ENCODE assay signal across 8 cellular contexts in genomic region chr1:203172184-203173115, GRCh38. TPM values are rescaled to one million over a fixed set of nuclear protein-coding genes. Genes with fewer than 3 reads are reported as not detected.
DNase-seq lines count a peak whose midpoint lies in the region; ATAC-seq and TF ChIP-seq lines count a peak whose summit lies in the region.

No MANE protein-coding gene starts in this region.

- in situ Hi-C loops in astrocyte of the spinal cord (cut with HindIII; ENCODE audit: low sequenced_read_pairs), result no loop called here

- DNase-seq in DMS53 (lab: John Stamatoyannopoulos, UW) (peak; percentile 90), HuH-7 (ENCODE audit: low spot score) (peak; percentile 85), SK-N-DZ (ENCODE audit: low spot score) (peak; percentile 22), astrocyte of the spinal cord (ENCODE audit: low read depth, low spot score) (peak; percentile 37), hypothalamus (lab: John Stamatoyannopoulos, UW) (peak in 39 of 51 donors; percentile 22 to 78 (median 51))
- DNase-seq in stimulated activated CD4-positive, alpha-beta T cell treated with anti-CD3 and anti-CD28 coated beads, Interleukin-1b, Interleukin-23, amount 100 ng/mL, for 24 hours (ENCODE audit: low read depth in 4 of 4, low spot score in 1 of 4), result peak in 3 of 4 experiments; percentile 26 to 36 (median 30)

- no peak overlapping the region for H3K4me3 ChIP-seq in astrocyte of the spinal cord (ENCODE audit: low read depth, low read length)

- no peak for ATAC-seq in GM21423 (IDR thresholded peaks at IDR 0.05; ENCODE audit: unreplicated experiment)
- ATAC-seq in GM18517 (IDR thresholded peaks at IDR 0.05; ENCODE audit: unreplicated experiment), result no peak

- peak; percentile 89 for TF ChIP-seq CTCF in astrocyte of the spinal cord (IDR thresholded peaks at IDR 0.05; ENCODE audit: low read depth, low read length)

RNA-seq across cellular contexts. Expression of gene MYBPH, which starts 3.2 kb away (rescaled TPM):
- not detected in 2 replicates for polyA plus RNA-seq in SK-N-DZ (2014; cell fraction: cytosol; rRNA removed)
- polyA plus RNA-seq in SK-N-DZ (2014; cell fraction: nucleus; rRNA removed), result not detected in 2 replicates

RNA-seq across cellular contexts. Expression of gene CHI3L1, which starts 14.1 kb away (rescaled TPM):
- polyA plus RNA-seq in SK-N-DZ (2014; cell fraction: cytosol; rRNA removed), result not detected in 2 replicates
- polyA plus RNA-seq in SK-N-DZ (2014; cell fraction: nucleus; rRNA removed), result not detected in 2 replicates

RNA-seq across cellular contexts. Expression of gene ADORA1, which starts 44.9 kb away (rescaled TPM):
- not detected in 2 replicates for polyA plus RNA-seq in SK-N-DZ (2014; cell fraction: cytosol; rRNA removed)
- polyA plus RNA-seq in SK-N-DZ (2014; cell fraction: nucleus; rRNA removed), result not detected in 2 replicates

RNA-seq across cellular contexts. Expression of gene CHIT1, which starts 57.0 kb away (rescaled TPM):
- 0.01 TPM in 1 of 2 replicates, not detected in the other for polyA plus RNA-seq in SK-N-DZ (2014; cell fraction: cytosol; rRNA removed)
- polyA plus RNA-seq in SK-N-DZ (2014; cell fraction: nucleus; rRNA removed), result 0.02 and 0.06 TPM in 2 replicates

Comparison
In these comparisons a context has a peak if more than half of its experiments do, and no peak if none do; other contexts are left out.
1. DNase-seq: peak in every context shown above with its lines; median percentile 90 in DMS53; 85 in HuH-7; 51 in hypothalamus; 37 in astrocyte of the spinal cord; 30 in stimulated activated CD4-positive, alpha-beta T cell treated with anti-CD3 and anti-CD28 coated beads, Interleukin-1b, Interleukin-23, amount 100 ng/mL, for 24 hours; 22 in SK-N-DZ.